20 cellular contexts compared by ENCODE assay signal in genomic region chr2:10993001-10993481, GRCh38.
DNase-seq lines count a peak whose midpoint lies in the region; ATAC-seq and TF ChIP-seq lines count a peak whose summit lies in the region.
"Had no signal": no experiment of that assay in that cellular context is flagged by ENCODE, and none has a peak within 500 bp of the region (broad histone marks: within the 10 kb centered on the region; RNA-seq: fewer than 3 reads in every experiment).

No MANE protein-coding gene starts in this region.

- no peaks in the 10 kb centered on the region for H3K36me3 Mint-ChIP-seq in activated naive CD8-positive, alpha-beta T cell treated with anti-CD3 and anti-CD28 coated beads for 36 hours
- H3K36me3 Mint-ChIP-seq in Caco-2 (ENCODE audit: insufficient read depth, unreplicated experiment) = no peaks in the 10 kb centered on the region
- H3K36me3 Mint-ChIP-seq: activated naive CD4-positive, alpha-beta T cell treated with anti-CD3 and anti-CD28 coated beads, Interleukin-2, amount 10 ng/mL, durations not matched to agents 7 days and 5 days; stimulated activated memory B cell treated with anti-CD40 and anti-IgM and Interleukin-4, amounts not matched to agents 10 μg/mL and 1 μg/mL and 100 μg/mL, for 72 hours had no signal

- no peaks in the 10 kb centered on the region for H3K27me3 Mint-ChIP-seq in activated naive CD8-positive, alpha-beta T cell treated with anti-CD3 and anti-CD28 coated beads for 36 hours
- peaks cover 2% of the 10 kb centered on the region for H3K27me3 Mint-ChIP-seq in Caco-2 (ENCODE audit: insufficient read depth, unreplicated experiment)
- H3K27me3 Mint-ChIP-seq: activated CD4-positive, alpha-beta T cell treated with anti-CD3 and anti-CD28 coated beads for 36 hours had no signal

- H3K27ac Mint-ChIP-seq in activated naive CD8-positive, alpha-beta T cell treated with anti-CD3 and anti-CD28 coated beads for 36 hours = no peak overlapping the region
- H3K27ac Mint-ChIP-seq in Caco-2 (ENCODE audit: unreplicated experiment) = no peak overlapping the region
- H3K27ac Mint-ChIP-seq: activated CD4-positive, alpha-beta T cell treated with anti-CD3 and anti-CD28 coated beads for 36 hours; activated naive CD4-positive, alpha-beta T cell treated with anti-CD3 and anti-CD28 coated beads, Interleukin-2, amount 10 ng/mL, durations not matched to agents 7 days and 5 days; dendritic cell treated with granulocyte-macrophage colony-stimulating factor and Interleukin-4, amounts not matched to agents 40 ng/mL and 50 ng/mL, for 4 days; stimulated activated memory B cell treated with anti-CD40 and anti-IgM and Interleukin-4, amounts not matched to agents 10 μg/mL and 1 μg/mL and 100 μg/mL, for 72 hours had no signal

- no peak for TF ChIP-seq POLR2A in HCT116 (IDR thresholded peaks at IDR 0.05; ENCODE audit: borderline replicate concordance, extremely low read depth, insufficient read depth, insufficient read length)

- H3K4me3 ChIP-seq in BJ (ENCODE audit: low read depth, low read length) = no peak overlapping the region
- no peak overlapping the region for H3K4me3 ChIP-seq in HCT116 (replicated peaks in 1 of 2; ENCODE audit: low read depth in 1 of 2, low read length in 2 of 2)
- H3K4me3 ChIP-seq in Caco-2 (ENCODE audit: low read depth, low read length) = no peak overlapping the region
- H3K4me3 ChIP-seq: esophagus muscularis mucosa had no signal

- H3K79me2 ChIP-seq in HCT116 (ENCODE audit: insufficient read depth, low read length) = no peaks in the 10 kb centered on the region

- H4K20me1 ChIP-seq in HCT116 (ENCODE audit: insufficient read depth) = no peaks in the 10 kb centered on the region

- no peak for TF ChIP-seq CTCF in BJ (IDR thresholded peaks at IDR 0.05; ENCODE audit: insufficient read depth, low read depth, low read length)
- peak; percentile 12 to 25 (median 18); a peak in 4 of 6 replicates for TF ChIP-seq CTCF in HCT116 (IDR thresholded peaks at IDR 0.05 in 2 of 3, conservative IDR thresholded peaks at IDR 0.05 in 1 of 3; ENCODE audit: borderline replicate concordance in 1 of 3, insufficient read depth in 1 of 3, low read depth in 2 of 3, low read length in 2 of 3)
- no peak for TF ChIP-seq CTCF in Caco-2 (IDR thresholded peaks at IDR 0.05; ENCODE audit: insufficient read depth in 1 of 2, low read depth in 1 of 2, low read length in 1 of 2, severe bottlenecking in 1 of 2, unreplicated experiment in 1 of 2)

- no peak overlapping the region for H3K27ac ChIP-seq in HCT116 (ENCODE audit: low read depth, low read length)
- H3K27ac ChIP-seq: brain microvascular endothelial cell, esophagus muscularis mucosa had no signal

- RAD21 ChIA-PET in HCT116 (lab: Charles Lee; ENCODE audit: low non-redundant PET in 1 of 2, low total read pairs in 2 of 2, uncharacterized antibody in 2 of 2, unreplicated experiment in 2 of 2) = no interaction called here

- H3K36me3 ChIP-seq in BJ (ENCODE audit: control insufficient read depth, insufficient read depth, low read length) = no peaks in the 10 kb centered on the region
- no peaks in the 10 kb centered on the region for H3K36me3 ChIP-seq in HCT116 (ENCODE audit: control insufficient read depth in 1 of 2, insufficient read depth in 2 of 2, low read length in 2 of 2)
- no peaks in the 10 kb centered on the region for H3K36me3 ChIP-seq in Caco-2 (ENCODE audit: control insufficient read depth, insufficient read depth, low read length)
- H3K36me3 ChIP-seq: brain microvascular endothelial cell, esophagus muscularis mucosa had no signal

- POLR2A ChIA-PET in BJ (lab: Charles Lee) (no interaction called here), HCT116 (lab: Charles Lee) (no interaction called here), Caco-2 (lab: Charles Lee) (no interaction called here)

- no peaks in the 10 kb centered on the region for H3K4me1 Mint-ChIP-seq in activated naive CD8-positive, alpha-beta T cell treated with anti-CD3 and anti-CD28 coated beads for 36 hours
- H3K4me1 Mint-ChIP-seq in Caco-2 (ENCODE audit: low read depth, unreplicated experiment) = no peaks in the 10 kb centered on the region
- H3K4me1 Mint-ChIP-seq: activated CD4-positive, alpha-beta T cell treated with anti-CD3 and anti-CD28 coated beads for 36 hours; activated naive CD4-positive, alpha-beta T cell treated with anti-CD3 and anti-CD28 coated beads, Interleukin-2, amount 10 ng/mL, durations not matched to agents 7 days and 5 days; stimulated activated memory B cell treated with anti-CD40 and anti-IgM and Interleukin-4, amounts not matched to agents 10 μg/mL and 1 μg/mL and 100 μg/mL, for 72 hours had no signal

- DNase-seq in BJ (ENCODE audit: low read depth) (peak; percentile 8), HCT116 (ENCODE audit: low read depth, low spot score) (no peak), astrocyte of the hippocampus (ENCODE audit: low read depth, low spot score) (peak; percentile 54), renal cortical epithelial cell (ENCODE audit: low read depth) (peak; percentile 74), NCI-H1436 treated with DMSO at 0.1 percent for 48 hours (lab: John Stamatoyannopoulos, UW) (no peak), Caco-2 (no peak)
- no peak for DNase-seq in activated naive CD8-positive, alpha-beta T cell treated with anti-CD3 and anti-CD28 coated beads for 36 hours
- no peak for DNase-seq in activated CD4-positive, alpha-beta T cell treated with anti-CD3 and anti-CD28 coated beads, Interleukin-2, amount 50 U/mL, for 4 hours
- DNase-seq: activated CD4-positive, alpha-beta T cell treated with anti-CD3 and anti-CD28 coated beads for 36 hours; activated CD8-positive, alpha-beta memory T cell treated with anti-CD3 and anti-CD28 coated beads, Interleukin-2, amount 50 U/mL, for 4 hours; activated naive CD4-positive, alpha-beta T cell treated with anti-CD3 and anti-CD28 coated beads, Interleukin-2, amount 10 ng/mL, durations not matched to agents 7 days and 5 days; brain microvascular endothelial cell; DMS 273 treated with DMSO at 0.1 percent for 48 hours; hippocampal formation; left colon; NCI-H2171 treated with DMSO at 0.1 percent for 48 hours; SHP77 treated with DMSO at 0.1 percent for 48 hours had no signal

- H3K4me1 ChIP-seq in HCT116 (ENCODE audit: control insufficient read depth in 1 of 2, insufficient read depth in 2 of 2, low read length in 2 of 2) = peaks cover 0 to 4% of the 10 kb centered on the region in 2 experiments; a peak in 1 of 4 replicates
- H3K4me1 ChIP-seq in Caco-2 = no peaks in the 10 kb centered on the region
- H3K4me1 ChIP-seq: esophagus muscularis mucosa had no signal

- TF ChIP-seq RAD21 in HCT116 (IDR thresholded peaks at IDR 0.05; ENCODE audit: low read depth) = peak; percentile 35; the same call in 1 of the 2 replicates

- H3K9ac ChIP-seq in HCT116 (ENCODE audit: low read length) = no peak overlapping the region

- intact Hi-C loops in HCT116 (cut with micrococcal nuclease) (no loop called here), Caco-2 (cut with micrococcal nuclease; ENCODE audit: unreplicated experiment) (no loop called here)

- peak; percentile 69 for ATAC-seq in HCT116
- ATAC-seq: activated CD4-positive, alpha-beta T cell treated with anti-CD3 and anti-CD28 coated beads for 36 hours; left colon had no signal

- no peak overlapping the region for H3K4me3 Mint-ChIP-seq in activated naive CD8-positive, alpha-beta T cell treated with anti-CD3 and anti-CD28 coated beads for 36 hours
- no peak overlapping the region for H3K4me3 Mint-ChIP-seq in Caco-2 (ENCODE audit: unreplicated experiment)
- H3K4me3 Mint-ChIP-seq: activated CD4-positive, alpha-beta T cell treated with anti-CD3 and anti-CD28 coated beads for 36 hours; activated naive CD4-positive, alpha-beta T cell treated with anti-CD3 and anti-CD28 coated beads, Interleukin-2, amount 10 ng/mL, durations not matched to agents 7 days and 5 days; dendritic cell treated with granulocyte-macrophage colony-stimulating factor and Interleukin-4, amounts not matched to agents 40 ng/mL and 50 ng/mL, for 4 days; stimulated activated memory B cell treated with anti-CD40 and anti-IgM and Interleukin-4, amounts not matched to agents 10 μg/mL and 1 μg/mL and 100 μg/mL, for 72 hours had no signal

- no peak overlapping the region for H2AFZ ChIP-seq in HCT116 (ENCODE audit: low read depth, low read length, poor library complexity, severe bottlenecking)

- H3K9me3 ChIP-seq in HCT116 (ENCODE audit: control insufficient read depth in 1 of 2, insufficient read depth in 1 of 2, low read depth in 1 of 2, low read length in 2 of 2) (no peaks in the 10 kb centered on the region), Caco-2 (no peaks in the 10 kb centered on the region)
- H3K9me3 ChIP-seq: esophagus muscularis mucosa had no signal

- H3K9me3 Mint-ChIP-seq in activated naive CD8-positive, alpha-beta T cell treated with anti-CD3 and anti-CD28 coated beads for 36 hours = no peaks in the 10 kb centered on the region
- peaks cover 19% of the 10 kb centered on the region for H3K9me3 Mint-ChIP-seq in Caco-2 (ENCODE audit: unreplicated experiment)
- H3K9me3 Mint-ChIP-seq: activated naive CD4-positive, alpha-beta T cell treated with anti-CD3 and anti-CD28 coated beads, Interleukin-2, amount 10 ng/mL, durations not matched to agents 7 days and 5 days; dendritic cell treated with granulocyte-macrophage colony-stimulating factor and Interleukin-4, amounts not matched to agents 40 ng/mL and 50 ng/mL, for 4 days; stimulated activated memory B cell treated with anti-CD40 and anti-IgM and Interleukin-4, amounts not matched to agents 10 μg/mL and 1 μg/mL and 100 μg/mL, for 72 hours had no signal

- BruUV-seq in HCT116 (replicated peaks; lab: Mats Ljungman, UMichigan) (no TSS peak), Caco-2 (replicated peaks; lab: Mats Ljungman, UMichigan) (no TSS peak)

- no peak overlapping the region for H3K4me2 ChIP-seq in HCT116 (ENCODE audit: low read length)

- CTCF ChIA-PET in BJ (lab: Yijun Ruan, JAX) = no interaction called here
- CTCF ChIA-PET in HCT116 (lab: Charles Lee) = no interaction called here
- CTCF ChIA-PET in Caco-2 (lab: Charles Lee) = no interaction called here

- peaks cover 9% of the 10 kb centered on the region for H3K27me3 ChIP-seq in BJ (ENCODE audit: control insufficient read depth, insufficient read depth, low read length)
- H3K27me3 ChIP-seq in HCT116 (ENCODE audit: insufficient read depth, low read length) = no peaks in the 10 kb centered on the region
- H3K27me3 ChIP-seq in Caco-2 (replicated peaks; ENCODE audit: control insufficient read depth, insufficient read depth, low read length) = no peaks in the 10 kb centered on the region
- H3K27me3 ChIP-seq: brain microvascular endothelial cell, esophagus muscularis mucosa had no signal

- H3K9me2 ChIP-seq in HCT116 (ENCODE audit: insufficient read depth) = no peaks in the 10 kb centered on the region

TF ChIP-seq in HCT116, 20 proteins besides CTCF, POLR2A, EP300 and RAD21 (continues in another document):
- no peak for TF ChIP-seq EZH2phosphoT487 (IDR thresholded peaks at IDR 0.05; ENCODE audit: borderline replicate concordance)
- TF ChIP-seq EGR1 (IDR thresholded peaks at IDR 0.05; ENCODE audit: low read depth) = no peak
- no peak for TF ChIP-seq SP1 (IDR thresholded peaks at IDR 0.05; ENCODE audit: low read depth)
- TF ChIP-seq MAX (IDR thresholded peaks at IDR 0.05) = no peak
- no peak for TF ChIP-seq SRF (IDR thresholded peaks at IDR 0.05; ENCODE audit: low read depth)

Comparison
In these comparisons a context has a peak if more than half of its experiments do, and no peak if none do; other contexts are left out.
1. DNase-seq: peak in BJ (single experiment), astrocyte of the hippocampus (single experiment) and renal cortical epithelial cell (single experiment); none in HCT116 (single experiment), NCI-H1436 treated with DMSO at 0.1 percent for 48 hours (single experiment), activated naive CD8-positive, alpha-beta T cell treated with anti-CD3 and anti-CD28 coated beads for 36 hours (single experiment), activated CD4-positive, alpha-beta T cell treated with anti-CD3 and anti-CD28 coated beads, Interleukin-2, amount 50 U/mL, for 4 hours (0 of 2) and Caco-2 (0 of 2).
2. CTCF ChIP-seq: peak in HCT116 (3 of 3); none in BJ (single experiment) and Caco-2 (0 of 2).